Comparison of ENCODE assay signal across 13 cellular contexts in the genomic region with DNA sequence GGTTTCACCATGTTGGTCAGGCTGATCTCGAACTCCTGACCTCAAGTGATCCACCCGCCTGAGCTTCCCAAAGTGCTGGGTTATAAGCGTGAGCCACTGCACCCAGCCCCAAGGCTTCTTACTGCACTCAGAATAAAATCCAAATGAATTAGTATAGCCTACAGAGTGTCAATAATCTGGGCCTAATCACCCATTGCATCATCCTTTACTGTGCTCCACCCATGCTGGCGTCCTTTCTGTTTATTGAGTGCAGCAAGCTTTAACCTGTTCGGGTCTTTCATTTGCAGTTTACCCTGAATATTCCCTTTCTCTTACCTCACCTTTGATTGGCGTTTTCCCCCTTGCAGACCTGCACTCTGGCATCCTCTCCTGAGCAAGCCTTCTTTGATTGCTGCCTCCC.
"Had no signal": no experiment of that assay in that cellular context is flagged by ENCODE, and none has a peak within 500 bp of the region (broad histone marks: within the 10 kb centered on the region; RNA-seq: fewer than 3 reads in every experiment).

No MANE protein-coding gene starts in this region.

- H3K4me1 ChIP-seq: heart right ventricle had no signal

- ATAC-seq: activated T-helper 17 cell treated with anti-CD3 and anti-CD28 coated beads, Interleukin-2, amount 50 U/mL, for 72 hours; heart right ventricle; naive thymus-derived CD8-positive, alpha-beta T cell had no signal

- DNase-seq: activated CD4-positive, alpha-beta T cell treated with anti-CD3 and anti-CD28 coated beads, Interleukin-2, amount 50 U/mL, for 48 hours; activated CD4-positive, CD25-positive, alpha-beta regulatory T cell treated with anti-CD3 and anti-CD28 coated beads, Interleukin-2, amount 50 U/mL, for 72 hours; activated naive CD4-positive, alpha-beta T cell treated with Interleukin-2 at 50 U/mL for 16 hours; dorsolateral prefrontal cortex; endodermal cell; esophagus squamous epithelium; foreskin melanocyte; heart right ventricle; naive thymus-derived CD8-positive, alpha-beta T cell; stimulated activated CD4-positive, alpha-beta T cell treated with anti-CD3 and anti-CD28 coated beads, Interleukin-12 subunit alpha, Interleukin-12 subunit beta, amount 100 ng/mL, for 4 hours; stimulated activated CD4-positive, alpha-beta T cell treated with anti-CD3 and anti-CD28 coated beads, Interleukin-2, amount 100 ng/mL, for 24 hours had no signal

- H3K9me3 ChIP-seq: esophagus squamous epithelium had no signal

- H3K4me3 ChIP-seq: dorsolateral prefrontal cortex, esophagus squamous epithelium, heart right ventricle, lung had no signal

- H3K27ac ChIP-seq: dorsolateral prefrontal cortex, esophagus squamous epithelium, heart right ventricle had no signal
